Comparison of ENCODE assay signal across 33 cellular contexts in genomic region chr6:138128096-138128495, GRCh38. TPM values are rescaled to one million over a fixed set of nuclear protein-coding genes. Genes with fewer than 3 reads are reported as not detected.
"Had no signal": no experiment of that assay in that cellular context is flagged by ENCODE, and none has a peak within 500 bp of the region (broad histone marks: within the 10 kb centered on the region; RNA-seq: fewer than 3 reads in every experiment).

No MANE protein-coding gene starts in this region.

- H3K27ac ChIP-seq: neutrophil, ovary, parathyroid adenoma, psoas muscle, right lobe of liver, sigmoid colon, spleen, suprapubic skin, testis, tibial artery, transverse colon, upper lobe of left lung, vagina had no signal

- H3K27me3 Mint-ChIP-seq: progenitor cell of endocrine pancreas had no signal

- DNase-seq: naive thymus-derived CD8-positive, alpha-beta T cell; nephron progenitor cell; nucleus accumbens; ovary; posterior cingulate gyrus; psoas muscle; right cardiac atrium; right lobe of liver; sigmoid colon; spleen; stimulated activated CD4-positive, alpha-beta T cell treated with anti-CD3 and anti-CD28 coated beads, Interleukin-12 subunit alpha, Interleukin-12 subunit beta, amount 100 ng/mL, for 4 hours; stimulated activated CD4-positive, alpha-beta T cell treated with anti-CD3 and anti-CD28 coated beads, Interleukin-1b, Interleukin-23, amount 100 ng/mL, for 48 hours; stimulated activated CD4-positive, alpha-beta T cell treated with anti-CD3 and anti-CD28 coated beads, Interleukin-4, amount 100 ng/mL, for 1 hour; stimulated activated CD4-positive, alpha-beta T cell treated with anti-CD3 and anti-CD28 coated beads, Interleukin-4, amount 100 ng/mL, for 4 hours; stimulated activated CD8-positive, alpha-beta memory T cell treated with anti-CD3 and anti-CD28 coated beads, Interleukin-4, amount 100 ng/mL, for 48 hours; stimulated activated naive CD4-positive, alpha-beta T cell; stimulated activated naive CD8-positive, alpha-beta T cell treated with anti-CD3 and anti-CD28 coated beads, Interleukin-15, amount 100 ng/mL, for 72 hours; stimulated activated naive CD8-positive, alpha-beta T cell treated with anti-CD3 and anti-CD28 coated beads, Interleukin-15, Interleukin-2, amounts not matched to agents 100 U/mL and 50 U/mL, for 24 hours; substantia nigra; testis; tibial artery; transverse colon; upper lobe of left lung had no signal

- H3K4me3 ChIP-seq: ovary, psoas muscle, right lobe of liver, sigmoid colon, smooth muscle cell, spleen, suprapubic skin, testis, tibial artery, transverse colon, upper lobe of left lung, vagina had no signal

- H3K36me3 Mint-ChIP-seq: naive thymus-derived CD8-positive, alpha-beta T cell; stimulated activated memory B cell treated with anti-CD40 and anti-IgM and Interleukin-4, amounts not matched to agents 10 μg/mL and 1 μg/mL and 100 μg/mL, for 72 hours had no signal

- H3K27me3 ChIP-seq: ovary, right lobe of liver, sigmoid colon, suprapubic skin, testis, tibial artery, transverse colon, upper lobe of left lung, vagina had no signal

- ATAC-seq: naive thymus-derived CD8-positive, alpha-beta T cell; natural killer cell treated with Interleukin-12 subunit alpha and Interleukin-12 subunit beta and Interleukin-15 and Interleukin-18, amount 100 ng/mL, for 72 hours; psoas muscle; right cardiac atrium; right lobe of liver; stimulated activated memory B cell treated with anti-CD40 and anti-IgM and Interleukin-4, amounts not matched to agents 10 μg/mL and 1 μg/mL and 100 μg/mL, for 72 hours; stimulated activated naive CD8-positive, alpha-beta T cell treated with anti-CD3 and anti-CD28 coated beads, Interleukin-15, amount 100 ng/mL, for 72 hours; stimulated activated naive CD8-positive, alpha-beta T cell treated with anti-CD3 and anti-CD28 coated beads, Interleukin-15, Interleukin-2, amounts not matched to agents 100 U/mL and 50 U/mL, for 24 hours had no signal

- H3K27ac Mint-ChIP-seq: naive thymus-derived CD8-positive, alpha-beta T cell; natural killer cell treated with Interleukin-12 subunit alpha and Interleukin-12 subunit beta and Interleukin-15 and Interleukin-18, amount 100 ng/mL, for 72 hours; nephron progenitor cell; progenitor cell of endocrine pancreas; stimulated activated memory B cell treated with anti-CD40 and anti-IgM and Interleukin-4, amounts not matched to agents 10 μg/mL and 1 μg/mL and 100 μg/mL, for 72 hours; stimulated activated naive CD8-positive, alpha-beta T cell treated with anti-CD3 and anti-CD28 coated beads, Interleukin-15, amount 100 ng/mL, for 72 hours had no signal

- H3K4me3 Mint-ChIP-seq: naive thymus-derived CD8-positive, alpha-beta T cell; natural killer cell treated with Interleukin-12 subunit alpha and Interleukin-12 subunit beta and Interleukin-15 and Interleukin-18, amount 100 ng/mL, for 72 hours; nephron progenitor cell; neural crest cell; stimulated activated memory B cell treated with anti-CD40 and anti-IgM and Interleukin-4, amounts not matched to agents 10 μg/mL and 1 μg/mL and 100 μg/mL, for 72 hours; stimulated activated naive CD8-positive, alpha-beta T cell treated with anti-CD3 and anti-CD28 coated beads, Interleukin-15, amount 100 ng/mL, for 72 hours had no signal

- H2AFZ ChIP-seq: parathyroid adenoma had no signal

- H3K9me3 ChIP-seq: neutrophil, ovary, psoas muscle, right lobe of liver, sigmoid colon, suprapubic skin, testis, tibial artery, transverse colon, upper lobe of left lung, vagina had no signal

- H3K36me3 ChIP-seq: neutrophil, ovary, right lobe of liver, sigmoid colon, spleen, suprapubic skin, tibial artery, transverse colon, upper lobe of left lung, vagina had no signal

- H3K9me3 Mint-ChIP-seq: natural killer cell treated with Interleukin-12 subunit alpha and Interleukin-12 subunit beta and Interleukin-15 and Interleukin-18, amount 100 ng/mL, for 72 hours; stimulated activated naive CD8-positive, alpha-beta T cell treated with anti-CD3 and anti-CD28 coated beads, Interleukin-15, amount 100 ng/mL, for 72 hours had no signal

- H3K4me1 Mint-ChIP-seq: naive thymus-derived CD8-positive, alpha-beta T cell; nephron progenitor cell; neural crest cell; stimulated activated memory B cell treated with anti-CD40 and anti-IgM and Interleukin-4, amounts not matched to agents 10 μg/mL and 1 μg/mL and 100 μg/mL, for 72 hours; stimulated activated naive CD8-positive, alpha-beta T cell treated with anti-CD3 and anti-CD28 coated beads, Interleukin-15, amount 100 ng/mL, for 72 hours had no signal

- H3K9ac ChIP-seq: parathyroid adenoma had no signal

- FAIRE-seq: urothelium cell line had no signal

- H3K4me2 ChIP-seq: smooth muscle cell had no signal

- H3K4me1 ChIP-seq: parathyroid adenoma, psoas muscle, right lobe of liver, sigmoid colon, spleen, suprapubic skin, testis, tibial artery, transverse colon, upper lobe of left lung, vagina had no signal

RNA-seq across cellular contexts. Expression of gene ARFGEF3, which starts 33.6 kb away (rescaled TPM):
- total RNA-seq: naive thymus-derived CD8-positive, alpha-beta T cell had no signal
- polyA plus RNA-seq: naive thymus-derived CD8-positive, alpha-beta T cell had no signal
